Comparison of ENCODE assay signal across 11 cellular contexts in the genomic region with DNA sequence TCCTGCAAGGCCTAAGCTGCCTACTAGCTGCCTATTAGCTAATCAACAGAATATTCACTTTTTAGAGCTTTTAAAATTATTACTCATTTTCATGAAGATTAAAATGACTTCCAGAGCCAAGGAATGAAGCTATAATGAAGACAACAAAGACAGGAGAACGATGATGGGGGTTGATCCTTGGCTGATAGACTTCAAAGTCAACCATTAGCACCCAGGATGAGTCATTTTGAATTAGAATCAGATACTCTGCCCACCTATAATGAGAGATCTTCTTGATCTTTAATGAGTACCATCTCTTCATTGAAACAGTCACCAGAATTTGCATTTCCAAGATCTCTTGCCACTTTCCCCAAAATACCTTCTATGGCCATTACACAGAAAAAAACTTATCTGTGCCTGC.
"Had no signal": no experiment of that assay in that cellular context is flagged by ENCODE, and none has a peak within 500 bp of the region (broad histone marks: within the 10 kb centered on the region; RNA-seq: fewer than 3 reads in every experiment).

No MANE protein-coding gene starts in this region.

- H3K36me3 Mint-ChIP-seq: IgD-negative memory B cell had no signal

- H3K27ac Mint-ChIP-seq: IgD-negative memory B cell had no signal

- H3K4me3 ChIP-seq: K562 had no signal

- H3K9ac ChIP-seq: KMS-11 had no signal

- ATAC-seq: HepG2, K562 had no signal

- H3K4me3 Mint-ChIP-seq: IgD-negative memory B cell had no signal

- H3K27ac ChIP-seq: HL-60, KMS-11 had no signal

- DNase-seq: IMR-90, Karpas-422, Kasumi-1, KBM-7, KG1 had no signal

- H3K4me2 ChIP-seq: KMS-11 had no signal

- FAIRE-seq: HTR-8/SVneo, K562 had no signal
